1 cellular context compared by ENCODE assay signal in the genomic region with DNA sequence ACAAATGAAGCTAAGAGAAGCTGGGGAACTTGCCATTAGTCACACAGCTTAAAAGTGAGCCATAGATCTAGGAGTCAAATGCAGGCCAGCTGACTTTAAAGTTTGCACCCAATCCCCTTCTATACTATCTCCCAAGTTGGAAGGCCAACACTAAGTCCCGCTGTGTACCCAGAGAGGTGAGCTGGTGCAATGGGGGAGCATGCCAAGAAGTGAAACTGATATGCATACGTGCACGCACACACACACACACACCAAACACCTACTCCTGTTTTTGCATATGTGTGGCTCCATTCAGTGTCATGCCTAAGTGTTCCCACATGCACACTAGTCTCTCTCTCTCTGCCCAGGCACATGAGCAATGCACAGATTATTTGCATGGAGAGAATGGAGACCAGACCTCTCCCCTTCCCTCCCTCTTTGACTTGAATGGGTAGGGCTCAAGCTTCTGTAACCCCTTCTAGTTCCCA.
TF ChIP-seq lines count a peak whose summit lies in the region.

No MANE protein-coding gene starts in this region.

TF ChIP-seq in GM12878, 131 proteins besides CTCF, POLR2A, EP300 and RAD21 (continued from another document):
- no peak for TF ChIP-seq ZNF592 (IDR thresholded peaks at IDR 0.05)
- no peak for TF ChIP-seq SPI1 (IDR thresholded peaks at IDR 0.05; ENCODE audit: borderline replicate concordance, insufficient read depth, low read depth, low read length)
- no peak; the same call in 1 of the 2 replicates for TF ChIP-seq NR2F1 (conservative IDR thresholded peaks at IDR 0.05)
- TF ChIP-seq IKZF1 (conservative IDR thresholded peaks at IDR 0.05) = peak; percentile 89
- TF ChIP-seq ZBED1 (IDR thresholded peaks at IDR 0.05; ENCODE audit: borderline replicate concordance) = no peak
- no peak for TF ChIP-seq CBX3 (IDR thresholded peaks at IDR 0.05; ENCODE audit: borderline replicate concordance, low read depth)
- TF ChIP-seq SUZ12 (IDR thresholded peaks at IDR 0.05; ENCODE audit: unreplicated experiment) = no peak
- TF ChIP-seq NRF1 (conservative IDR thresholded peaks at IDR 0.05; ENCODE audit: low read depth, low read length) = no peak
- no peak; the same call in 1 of the 2 replicates for TF ChIP-seq JUND (IDR thresholded peaks at IDR 0.05; ENCODE audit: low read depth, low read length)
- TF ChIP-seq YY1 (IDR thresholded peaks at IDR 0.05; ENCODE audit: low read depth, low read length) = no peak
- peak; percentile 98 for TF ChIP-seq NBN (IDR thresholded peaks at IDR 0.05)
- TF ChIP-seq HCFC1 (IDR thresholded peaks at IDR 0.05; ENCODE audit: low read length) = no peak
- TF ChIP-seq CREM (IDR thresholded peaks at IDR 0.05; ENCODE audit: low read depth) = peak; percentile 64
- peak; percentile 77 for TF ChIP-seq CHD2 (IDR thresholded peaks at IDR 0.05; ENCODE audit: borderline replicate concordance, low read depth, low read length)
- no peak for TF ChIP-seq SRF (IDR thresholded peaks at IDR 0.05; ENCODE audit: low read depth in 2 of 2, low read length in 2 of 2)
- no peak for TF ChIP-seq ZBTB33 (IDR thresholded peaks at IDR 0.05)
- TF ChIP-seq BACH1 (IDR thresholded peaks at IDR 0.05; ENCODE audit: borderline replicate concordance) = no peak; the same call in 1 of the 2 replicates
- TF ChIP-seq ATF7 (IDR thresholded peaks at IDR 0.05; ENCODE audit: low read depth) = peak; percentile 89
- TF ChIP-seq SUPT20H (IDR thresholded peaks at IDR 0.05; ENCODE audit: borderline replicate concordance, control insufficient read depth, low read depth, low read length) = no peak
- no peak for TF ChIP-seq HSF1 (IDR thresholded peaks at IDR 0.05; ENCODE audit: low read depth, low read length)
- TF ChIP-seq STAT3 (IDR thresholded peaks at IDR 0.05; ENCODE audit: low read depth, low read length) = 0 out of 2 replicates have a peak, but pooled peaks have one; percentile 71
- TF ChIP-seq, protein P1, sequence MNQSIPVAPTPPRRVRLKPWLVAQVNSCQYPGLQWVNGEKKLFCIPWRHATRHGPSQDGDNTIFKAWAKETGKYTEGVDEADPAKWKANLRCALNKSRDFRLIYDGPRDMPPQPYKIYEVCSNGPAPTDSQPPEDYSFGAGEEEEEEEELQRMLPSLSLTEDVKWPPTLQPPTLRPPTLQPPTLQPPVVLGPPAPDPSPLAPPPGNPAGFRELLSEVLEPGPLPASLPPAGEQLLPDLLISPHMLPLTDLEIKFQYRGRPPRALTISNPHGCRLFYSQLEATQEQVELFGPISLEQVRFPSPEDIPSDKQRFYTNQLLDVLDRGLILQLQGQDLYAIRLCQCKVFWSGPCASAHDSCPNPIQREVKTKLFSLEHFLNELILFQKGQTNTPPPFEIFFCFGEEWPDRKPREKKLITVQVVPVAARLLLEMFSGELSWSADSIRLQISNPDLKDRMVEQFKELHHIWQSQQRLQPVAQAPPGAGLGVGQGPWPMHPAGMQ (IDR thresholded peaks at IDR 0.05; ENCODE audit: borderline replicate concordance) = no peak
- TF ChIP-seq SP1 (IDR thresholded peaks at IDR 0.05; ENCODE audit: low read depth, low read length) = peak; percentile 65
- no peak for TF ChIP-seq MEF2A (IDR thresholded peaks at IDR 0.05; ENCODE audit: insufficient read depth, low read depth, low read length)
